Comparison of ENCODE assay signal across 9 cellular contexts in the genomic region with DNA sequence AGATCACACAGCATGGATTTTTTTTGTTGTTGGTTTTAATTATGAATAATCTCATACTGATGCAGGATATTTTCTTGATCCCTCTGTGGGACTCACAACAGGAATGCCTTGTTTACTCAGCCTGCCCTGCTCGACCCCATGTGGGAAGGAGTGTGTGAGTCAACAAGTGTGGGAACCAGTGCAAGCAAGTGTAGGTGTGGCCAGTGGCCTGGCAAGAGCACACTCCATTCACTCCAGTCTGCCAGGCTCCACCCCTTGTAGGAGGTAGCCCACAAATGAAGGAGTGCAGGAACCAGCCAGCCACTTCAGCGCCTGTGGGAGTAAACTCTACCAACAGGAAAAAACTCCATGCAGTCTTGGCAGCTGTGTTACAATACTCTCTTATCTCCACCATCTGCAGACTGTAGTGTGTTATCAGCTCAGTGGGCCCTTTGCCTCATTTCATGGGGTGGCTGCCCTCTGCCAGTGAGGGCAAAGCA.
DNase-seq lines count a peak whose midpoint lies in the region; ATAC-seq, FAIRE-seq and TF ChIP-seq lines count a peak whose summit lies in the region.
"Had no signal": no experiment of that assay in that cellular context is flagged by ENCODE, and none has a peak within 500 bp of the region (broad histone marks: within the 10 kb centered on the region; RNA-seq: fewer than 3 reads in every experiment).

No MANE protein-coding gene starts in this region.

- H3K27ac ChIP-seq in epithelial cell of prostate (no peak overlapping the region), pancreas (no peak overlapping the region)
- no peak overlapping the region for H3K27ac ChIP-seq in CD8-positive, alpha-beta memory T cell (ENCODE audit: low read depth, low read length)
- H3K27ac ChIP-seq: heart right ventricle had no signal

- WGBS in pancreas, 2 donors, result 35 to 46% methylated on average over 2 of the region's 2 CpGs

- H3K4me1 ChIP-seq in pancreas, result no peaks in the 10 kb centered on the region
- H3K4me1 ChIP-seq in CD8-positive, alpha-beta memory T cell (ENCODE audit: insufficient read depth, low read length), result no peaks in the 10 kb centered on the region
- H3K4me1 ChIP-seq: heart right ventricle had no signal

- H3K9me3 Mint-ChIP-seq in CD8-positive, alpha-beta memory T cell, result peaks cover 4 to 21% (median 13%) of the 10 kb centered on the region in 5 donors
- H3K9me3 Mint-ChIP-seq in effector memory CD8-positive, alpha-beta T cell, result peaks cover 11 to 15% of the 10 kb centered on the region in 2 donors

- ATAC-seq in pancreas (peak in 3 of 4 donors; percentile 46 to 64 (median 50)), T-helper 17 cell (no peak)
- ATAC-seq in effector memory CD8-positive, alpha-beta T cell (replicated peaks), result no peak

- H3K27me3 ChIP-seq in pancreas, result no peaks in the 10 kb centered on the region
- no peaks in the 10 kb centered on the region for H3K27me3 ChIP-seq in CD8-positive, alpha-beta memory T cell (ENCODE audit: insufficient read depth, low read length, poor library complexity, severe bottlenecking)
- H3K27me3 ChIP-seq: heart right ventricle had no signal

- no peaks in the 10 kb centered on the region for H3K36me3 ChIP-seq in pancreas
- H3K36me3 ChIP-seq in CD8-positive, alpha-beta memory T cell (ENCODE audit: insufficient read depth, low read length), result no peaks in the 10 kb centered on the region
- H3K36me3 ChIP-seq: heart right ventricle had no signal

- H3K4me3 Mint-ChIP-seq in CD8-positive, alpha-beta memory T cell, result no peak overlapping the region
- H3K4me3 Mint-ChIP-seq in effector memory CD8-positive, alpha-beta T cell, result no peak overlapping the region
- no peak overlapping the region for H3K4me3 Mint-ChIP-seq in T-helper 17 cell

- H3K36me3 Mint-ChIP-seq in CD8-positive, alpha-beta memory T cell, result no peaks in the 10 kb centered on the region
- no peaks in the 10 kb centered on the region for H3K36me3 Mint-ChIP-seq in effector memory CD8-positive, alpha-beta T cell (ENCODE audit: insufficient read depth)
- no peaks in the 10 kb centered on the region for H3K36me3 Mint-ChIP-seq in T-helper 17 cell (ENCODE audit: low read depth)

- no peak for FAIRE-seq in pancreas (lab: Jason Lieb, UNC)

- intact Hi-C loops in pancreas (cut with DNase I), result no loop called here

- no peak overlapping the region for H3K4me3 ChIP-seq in pancreas
- no peak overlapping the region for H3K4me3 ChIP-seq in CD8-positive, alpha-beta memory T cell (ENCODE audit: low read length)
- H3K4me3 ChIP-seq: heart right ventricle had no signal

- CTCF ChIA-PET in CD8-positive, alpha-beta memory T cell (lab: Charles Lee), result no interaction called here

- TF ChIP-seq CTCF in pancreas (IDR thresholded peaks at IDR 0.05), result no peak

- no peaks in the 10 kb centered on the region for H3K4me1 Mint-ChIP-seq in CD8-positive, alpha-beta memory T cell
- H3K4me1 Mint-ChIP-seq in effector memory CD8-positive, alpha-beta T cell (ENCODE audit: low read depth in 2 of 2), result no peaks in the 10 kb centered on the region
- H3K4me1 Mint-ChIP-seq in T-helper 17 cell, result no peaks in the 10 kb centered on the region

- H3K9me3 ChIP-seq in pancreas, result no peaks in the 10 kb centered on the region
- H3K9me3 ChIP-seq in CD8-positive, alpha-beta memory T cell (ENCODE audit: low read length), result no peaks in the 10 kb centered on the region
- H3K9me3 ChIP-seq in T-helper 17 cell (ENCODE audit: control insufficient read depth, low read length, poor library complexity, severe bottlenecking), result peaks cover 4% of the 10 kb centered on the region

- peak; percentile 99 for DNase-seq in EH (ENCODE audit: low read depth)
- DNase-seq in NCI-H69 (lab: John Stamatoyannopoulos, UW), result peak; percentile 1
- peak; percentile 81 for DNase-seq in epithelial cell of prostate (ENCODE audit: low read depth, low spot score)
- DNase-seq in pancreas, result no peak
- no peak for DNase-seq in NCI-H748 (lab: John Stamatoyannopoulos, UW; ENCODE audit: unreplicated experiment)
- DNase-seq in CD8-positive, alpha-beta memory T cell, result no peak
- DNase-seq in effector memory CD8-positive, alpha-beta T cell, result no peak
- no peak for DNase-seq in T-helper 17 cell
- DNase-seq: heart right ventricle had no signal

- H3K27ac Mint-ChIP-seq in CD8-positive, alpha-beta memory T cell, result peak overlapping the region in 1 of 8 donors; percentile 58
- no peak overlapping the region for H3K27ac Mint-ChIP-seq in effector memory CD8-positive, alpha-beta T cell
- no peak overlapping the region for H3K27ac Mint-ChIP-seq in T-helper 17 cell

- POLR2A ChIA-PET in CD8-positive, alpha-beta memory T cell (lab: Charles Lee), result no interaction called here

- H3K27me3 Mint-ChIP-seq in CD8-positive, alpha-beta memory T cell, result no peaks in the 10 kb centered on the region
- H3K27me3 Mint-ChIP-seq in effector memory CD8-positive, alpha-beta T cell, result no peaks in the 10 kb centered on the region
- H3K27me3 Mint-ChIP-seq in T-helper 17 cell, result no peaks in the 10 kb centered on the region

Comparison
In these comparisons a context has a peak if more than half of its experiments do, and no peak if none do; other contexts are left out.
1. DNase-seq: peak in EH (single experiment), NCI-H69 (single experiment) and epithelial cell of prostate (single experiment); none in pancreas (0 of 6), NCI-H748 (single experiment), CD8-positive, alpha-beta memory T cell (0 of 5), effector memory CD8-positive, alpha-beta T cell (0 of 3) and T-helper 17 cell (0 of 3).
2. ATAC-seq: peak in pancreas (3 of 4); none in effector memory CD8-positive, alpha-beta T cell (single experiment) and T-helper 17 cell (single experiment).